9 cellular contexts compared by ENCODE assay signal in genomic region chr22:37242395-37242918, GRCh38. TPM values are rescaled to one million over a fixed set of nuclear protein-coding genes. Genes with fewer than 3 reads are reported as not detected.
DNase-seq lines count a peak whose midpoint lies in the region; ATAC-seq lines count a peak whose summit lies in the region.
"Had no signal": no experiment of that assay in that cellular context is flagged by ENCODE, and none has a peak within 500 bp of the region (broad histone marks: within the 10 kb centered on the region; RNA-seq: fewer than 3 reads in every experiment).

No MANE protein-coding gene starts in this region.

- H3K4me3 ChIP-seq in ACC112 (ENCODE audit: low read depth, low read length) (peak overlapping the region; percentile 90), mesenchymal stem cell (ENCODE audit: insufficient read depth in 1 of 2, low read depth in 1 of 2, low read length in 2 of 2) (no peak overlapping the region)

- H3K27ac ChIP-seq in ACC112 (ENCODE audit: low read depth, low read length) (peak overlapping the region; percentile 43; the same call in 1 of the 2 replicates), mesenchymal stem cell (ENCODE audit: low read length, poor library complexity, severe bottlenecking) (no peak overlapping the region)

- peak overlapping the region; percentile 47 for H4K91ac ChIP-seq in mesenchymal stem cell (ENCODE audit: low read length)

- WGBS in mesenchymal stem cell = 24% methylated on average over 16 of the region's 16 CpGs

- H3K4ac ChIP-seq in mesenchymal stem cell (ENCODE audit: low read depth in 1 of 2, low read length in 2 of 2) = peak overlapping the region; percentile 66 to 86

- H3K4me2 ChIP-seq in mesenchymal stem cell (ENCODE audit: low read length, poor library complexity, severe bottlenecking) = peak overlapping the region; percentile 29

- peak overlapping the region; percentile 6 to 60 for H2BK12ac ChIP-seq in mesenchymal stem cell (ENCODE audit: low read length in 2 of 2)

- no peak overlapping the region for H2BK5ac ChIP-seq in mesenchymal stem cell (ENCODE audit: low read depth, low read length, poor library complexity, severe bottlenecking)

- H3K36me3 ChIP-seq in ACC112 (ENCODE audit: insufficient read depth, low read length) (no peaks in the 10 kb centered on the region), mesenchymal stem cell (ENCODE audit: control insufficient read depth in 1 of 2, insufficient read depth in 2 of 2, low read depth in 1 of 2, low read length in 2 of 2) (peaks cover 6 to 32% of the 10 kb centered on the region in 2 experiments)

- H3K27me3 ChIP-seq in ACC112 (ENCODE audit: insufficient read depth, low read length) (no peaks in the 10 kb centered on the region), mesenchymal stem cell (ENCODE audit: control insufficient read depth in 1 of 2, insufficient read depth in 1 of 2, low read length in 2 of 2) (no peaks in the 10 kb centered on the region)

- H2BK15ac ChIP-seq in mesenchymal stem cell (ENCODE audit: low read depth, poor library complexity, severe bottlenecking) = peak overlapping the region; percentile 56

- H3K27ac Mint-ChIP-seq in stimulated activated naive CD8-positive, alpha-beta T cell treated with anti-CD3 and anti-CD28 coated beads, Interleukin-15, Interleukin-2, amounts not matched to agents 100 ng/mL and 50 ng/mL, for 24 hours = peak overlapping the region; percentile 94

- H3K36me3 Mint-ChIP-seq in stimulated activated naive CD8-positive, alpha-beta T cell treated with anti-CD3 and anti-CD28 coated beads, Interleukin-15, Interleukin-2, amounts not matched to agents 100 ng/mL and 50 ng/mL, for 24 hours (ENCODE audit: low read depth) = peaks cover 45% of the 10 kb centered on the region

- H3K9me3 Mint-ChIP-seq in stimulated activated naive CD8-positive, alpha-beta T cell treated with anti-CD3 and anti-CD28 coated beads, Interleukin-15, Interleukin-2, amounts not matched to agents 100 ng/mL and 50 ng/mL, for 24 hours = no peaks in the 10 kb centered on the region

- H3K18ac ChIP-seq in mesenchymal stem cell (ENCODE audit: low read depth in 1 of 2, low read length in 2 of 2) = peak overlapping the region; percentile 45 to 79

- H3K79me2 ChIP-seq in ACC112 (ENCODE audit: control insufficient read depth, insufficient read depth, low read length, unreplicated experiment) = peaks cover 24% of the 10 kb centered on the region

- peak overlapping the region in 1 of 2 experiments; percentile 30 for H3K23ac ChIP-seq in mesenchymal stem cell (ENCODE audit: low read length in 2 of 2)

- no peaks in the 10 kb centered on the region for H3K9me3 ChIP-seq in mesenchymal stem cell (ENCODE audit: control insufficient read depth, low read length)

- peak overlapping the region; percentile 83 for H4K8ac ChIP-seq in mesenchymal stem cell (ENCODE audit: low read length)

- peak overlapping the region; percentile 19 for H2AK5ac ChIP-seq in mesenchymal stem cell (ENCODE audit: low read length, severe bottlenecking)

- H3K79me1 ChIP-seq in mesenchymal stem cell (replicated peaks; ENCODE audit: low read length, poor library complexity, severe bottlenecking) = peaks cover 10% of the 10 kb centered on the region

- H3K4me1 ChIP-seq in ACC112 (ENCODE audit: control insufficient read depth, insufficient read depth, low read length, unreplicated experiment) (peaks cover 22% of the 10 kb centered on the region), mesenchymal stem cell (ENCODE audit: control insufficient read depth, insufficient read depth, low read depth, low read length) (peaks cover 40% of the 10 kb centered on the region)

- H3K4me1 Mint-ChIP-seq in stimulated activated naive CD8-positive, alpha-beta T cell treated with anti-CD3 and anti-CD28 coated beads, Interleukin-15, Interleukin-2, amounts not matched to agents 100 ng/mL and 50 ng/mL, for 24 hours (ENCODE audit: low read depth) = peaks cover 60% of the 10 kb centered on the region

- peak overlapping the region; percentile 95 for H3K4me3 Mint-ChIP-seq in stimulated activated naive CD8-positive, alpha-beta T cell treated with anti-CD3 and anti-CD28 coated beads, Interleukin-15, Interleukin-2, amounts not matched to agents 100 ng/mL and 50 ng/mL, for 24 hours

- peak; percentile 92 for DNase-seq in T-helper 22 cell (ENCODE audit: low read depth)
- peak; percentile 70 for DNase-seq in amniotic epithelial cell (ENCODE audit: low read depth)
- DNase-seq in mesenchymal stem cell = peak; percentile 60
- DNase-seq in NCI-H526 treated with DMSO at 0.1 percent for 48 hours (lab: John Stamatoyannopoulos, UW) = no peak

- ATAC-seq in GM19372 (IDR thresholded peaks at IDR 0.05; ENCODE audit: low read depth, unreplicated experiment) = peak; percentile 55
- ATAC-seq in HG03469 (IDR thresholded peaks at IDR 0.05; ENCODE audit: unreplicated experiment) = peak; percentile 48

- peak overlapping the region in 1 of 2 experiments; percentile 2 for H3K14ac ChIP-seq in mesenchymal stem cell (ENCODE audit: low read length in 2 of 2)

- no peak overlapping the region for H2BK120ac ChIP-seq in mesenchymal stem cell (ENCODE audit: low read depth, low read length)

- no peaks in the 10 kb centered on the region for H3K27me3 Mint-ChIP-seq in stimulated activated naive CD8-positive, alpha-beta T cell treated with anti-CD3 and anti-CD28 coated beads, Interleukin-15, Interleukin-2, amounts not matched to agents 100 ng/mL and 50 ng/mL, for 24 hours

- H2AFZ ChIP-seq in ACC112 (ENCODE audit: low read length, unreplicated experiment) (no peak overlapping the region), mesenchymal stem cell (ENCODE audit: low read depth, low read length) (no peak overlapping the region)

- H3K9ac ChIP-seq in mesenchymal stem cell (ENCODE audit: low read length) = no peak overlapping the region

RNA-seq across cellular contexts. Expression of gene RAC2, which starts 1.6 kb away (rescaled TPM):
- 121 TPM for polyA plus RNA-seq in mesenchymal stem cell (2013, experiment 1 of 2)
- 117 TPM for polyA plus RNA-seq in mesenchymal stem cell (2013, experiment 2 of 2)

RNA-seq across cellular contexts. Expression of gene SSTR3, which starts 30.2 kb away (rescaled TPM):
- not detected for polyA plus RNA-seq in mesenchymal stem cell (2013, experiment 1 of 2)
- polyA plus RNA-seq in mesenchymal stem cell (2013, experiment 2 of 2) = not detected
- polyA plus RNA-seq: fibroblast of lung had no signal

RNA-seq across cellular contexts. Expression of gene CYTH4, which starts 39.9 kb away (rescaled TPM):
- 0.65 TPM for polyA plus RNA-seq in mesenchymal stem cell (2013, experiment 1 of 2)
- 0.41 TPM for polyA plus RNA-seq in mesenchymal stem cell (2013, experiment 2 of 2)
- polyA plus RNA-seq: fibroblast of lung had no signal

RNA-seq across cellular contexts. Expression of gene C1QTNF6, which starts 54.4 kb away (rescaled TPM):
- polyA plus RNA-seq in mesenchymal stem cell (2013, experiment 1 of 2) = 38.2 TPM
- polyA plus RNA-seq in mesenchymal stem cell (2013, experiment 2 of 2) = 37.9 TPM
